In genomic region chr6:14721103-14721758, GRCh38 we compare ENCODE assay signal across 10 cellular contexts.
DNase-seq lines count a peak whose midpoint lies in the region; ATAC-seq, FAIRE-seq and TF ChIP-seq lines count a peak whose summit lies in the region.
"Had no signal": no experiment of that assay in that cellular context is flagged by ENCODE, and none has a peak within 500 bp of the region (broad histone marks: within the 10 kb centered on the region; RNA-seq: fewer than 3 reads in every experiment).

No MANE protein-coding gene starts in this region.

- 87% methylated on average over 9 of the region's 9 CpGs; no CpG with 5 or more reads in 1 of the 2 experiments for WGBS in H1 (ENCODE audit: extremely low coverage in 1 of 2, insufficient coverage in 1 of 2, insufficient read length in 1 of 2, insufficient replicate concordance in 2 of 2, low coverage in 1 of 2, low lambda C conversion rate in 2 of 2, missing lambda C conversion rate in 1 of 2), 2 experiments
- 64% methylated on average over 9 of the region's 9 CpGs for WGBS in mesenchymal stem cell
- WGBS in neuronal stem cell (ENCODE audit: extremely low coverage in 2 of 2, insufficient read length in 2 of 2, insufficient replicate concordance in 1 of 2), 2 donors = no CpG with 5 or more reads among the region's 9 CpGs

- no peak for TF ChIP-seq RAD21 in H1 (IDR thresholded peaks at IDR 0.05 in 1 of 2, conservative IDR thresholded peaks at IDR 0.05 in 1 of 2; ENCODE audit: low read depth in 2 of 2, low read length in 2 of 2)

- H3K23me2 ChIP-seq in H1 (ENCODE audit: low read depth, low read length) = no peaks in the 10 kb centered on the region

- H4K91ac ChIP-seq in H1 (replicated peaks; ENCODE audit: insufficient read length, low read length) = no peak overlapping the region
- H4K91ac ChIP-seq in mesenchymal stem cell (ENCODE audit: low read length) = no peak overlapping the region
- no peak overlapping the region for H4K91ac ChIP-seq in neuronal stem cell (ENCODE audit: low read depth, low read length, poor library complexity)

- H2BK120ac ChIP-seq in H1 (replicated peaks; ENCODE audit: low read depth, low read length) (peak overlapping the region; percentile 31), mesenchymal stem cell (ENCODE audit: low read depth, low read length) (no peak overlapping the region), neuronal stem cell (ENCODE audit: low read depth, low read length) (no peak overlapping the region)

- H2BK12ac ChIP-seq in H1 (ENCODE audit: low read depth, low read length) = no peak overlapping the region
- no peak overlapping the region for H2BK12ac ChIP-seq in mesenchymal stem cell (ENCODE audit: low read length in 2 of 2)
- H2BK12ac ChIP-seq in neuronal stem cell (ENCODE audit: low read length) = no peak overlapping the region

- no peak for ATAC-seq in SK-N-SH treated with all-trans-retinoic acid at 6 μM for 48 hours
- ATAC-seq: activated CD8-positive, alpha-beta T cell treated with anti-CD3 and anti-CD28 coated beads, Interleukin-2, amount 10 ng/mL, durations not matched to agents 7 days and 5 days had no signal

- H3K9ac ChIP-seq in BLaER1 (no peak overlapping the region), H1 (replicated peaks in 1 of 4; ENCODE audit: extremely low read depth in 1 of 4, low read depth in 3 of 4, low read length in 3 of 4) (no peak overlapping the region), mesenchymal stem cell (ENCODE audit: low read length) (no peak overlapping the region), neuronal stem cell (ENCODE audit: low read depth, low read length, poor library complexity) (no peak overlapping the region)

- H3K27me3 ChIP-seq in BLaER1 (no peaks in the 10 kb centered on the region), H1 (replicated peaks in 1 of 4; ENCODE audit: control insufficient read depth in 3 of 4, extremely low read depth in 1 of 4, insufficient read depth in 3 of 4, low read length in 3 of 4) (no peaks in the 10 kb centered on the region; a peak in 1 of 7 replicates), mesenchymal stem cell (ENCODE audit: control insufficient read depth in 1 of 2, insufficient read depth in 1 of 2, low read length in 2 of 2) (no peaks in the 10 kb centered on the region), neuronal stem cell (ENCODE audit: control insufficient read depth in 3 of 3, insufficient read depth in 3 of 3, low read depth in 1 of 3, low read length in 3 of 3) (peaks cover 0 to 57% (median 0%) of the 10 kb centered on the region in 3 experiments)
- H3K27me3 ChIP-seq: stomach had no signal

- no peak overlapping the region for H4K8ac ChIP-seq in H1 (ENCODE audit: extremely low read depth, insufficient read depth, low read length)
- no peak overlapping the region for H4K8ac ChIP-seq in mesenchymal stem cell (ENCODE audit: low read length)
- H4K8ac ChIP-seq in neuronal stem cell (ENCODE audit: low read depth, low read length) = no peak overlapping the region

- H3K4me3 ChIP-seq in BLaER1 = no peak overlapping the region
- no peak overlapping the region for H3K4me3 ChIP-seq in H1 (ENCODE audit: extremely low read depth in 1 of 4, insufficient read depth in 2 of 4, low read depth in 3 of 4, low read length in 4 of 4)
- no peak overlapping the region for H3K4me3 ChIP-seq in mesenchymal stem cell (ENCODE audit: insufficient read depth in 1 of 2, low read depth in 1 of 2, low read length in 2 of 2)
- no peak overlapping the region for H3K4me3 ChIP-seq in neuronal stem cell (ENCODE audit: low read length in 2 of 2)
- H3K4me3 ChIP-seq: stomach had no signal

- H4K20me1 ChIP-seq in BLaER1 = no peaks in the 10 kb centered on the region
- no peaks in the 10 kb centered on the region for H4K20me1 ChIP-seq in H1 (replicated peaks in 1 of 2; ENCODE audit: control insufficient read depth in 1 of 2, insufficient read depth in 2 of 2, low read length in 2 of 2)

- no peak overlapping the region for H3K27ac ChIP-seq in BLaER1
- H3K27ac ChIP-seq in H1 (ENCODE audit: low read depth, low read length) = no peak overlapping the region
- H3K27ac ChIP-seq in mesenchymal stem cell (ENCODE audit: low read length, poor library complexity, severe bottlenecking) = no peak overlapping the region
- no peak overlapping the region for H3K27ac ChIP-seq in neuronal stem cell (replicated peaks; ENCODE audit: low read length)

- H2BK5ac ChIP-seq in H1 (ENCODE audit: low read depth, low read length) (no peak overlapping the region), mesenchymal stem cell (ENCODE audit: low read depth, low read length, poor library complexity, severe bottlenecking) (no peak overlapping the region), neuronal stem cell (ENCODE audit: low read length) (no peak overlapping the region)

- H3K4me2 ChIP-seq in BLaER1 = peak overlapping the region; percentile 78
- H3K4me2 ChIP-seq in H1 (ENCODE audit: insufficient read depth in 1 of 2, low read depth in 2 of 2, low read length in 2 of 2) = no peak overlapping the region
- no peak overlapping the region for H3K4me2 ChIP-seq in mesenchymal stem cell (ENCODE audit: low read length, poor library complexity, severe bottlenecking)
- no peak overlapping the region for H3K4me2 ChIP-seq in neuronal stem cell (ENCODE audit: insufficient read depth, low read length, poor library complexity, severe bottlenecking)

- no peak overlapping the region for H3K56ac ChIP-seq in H1 (replicated peaks; ENCODE audit: insufficient read length, low read depth, low read length)

- H3K36me3 ChIP-seq in BLaER1 (no peaks in the 10 kb centered on the region), H1 (ENCODE audit: control insufficient read depth in 2 of 4, insufficient read depth in 4 of 4, low read length in 3 of 4) (no peaks in the 10 kb centered on the region), mesenchymal stem cell (ENCODE audit: control insufficient read depth in 1 of 2, insufficient read depth in 2 of 2, low read depth in 1 of 2, low read length in 2 of 2) (no peaks in the 10 kb centered on the region), neuronal stem cell (replicated peaks in 1 of 2; ENCODE audit: control insufficient read depth in 2 of 2, insufficient read depth in 2 of 2, low read length in 2 of 2) (no peaks in the 10 kb centered on the region)
- H3K36me3 ChIP-seq: stomach had no signal

- FAIRE-seq in H1 (lab: Jason Lieb, UNC) = no peak

- H4K5ac ChIP-seq in H1 (ENCODE audit: insufficient read length, low read depth, low read length) = no peak overlapping the region

- POLR2A ChIA-PET in H1 (lab: Charles Lee; ENCODE audit: partially characterized antibody) = no interaction called here

- CTCF ChIA-PET in H1 (lab: Charles Lee; ENCODE audit: partially characterized antibody) = no interaction called here

- H3K18ac ChIP-seq in H1 (ENCODE audit: extremely low read depth, low read length) (no peak overlapping the region), mesenchymal stem cell (ENCODE audit: low read depth in 1 of 2, low read length in 2 of 2) (no peak overlapping the region), neuronal stem cell (ENCODE audit: low read length) (no peak overlapping the region)

- no peak overlapping the region for H2AK5ac ChIP-seq in H1 (ENCODE audit: low read depth, low read length)
- H2AK5ac ChIP-seq in mesenchymal stem cell (ENCODE audit: low read length, severe bottlenecking) = no peak overlapping the region
- no peak overlapping the region for H2AK5ac ChIP-seq in neuronal stem cell (ENCODE audit: low read depth, low read length)

- H2AFZ ChIP-seq in H1 (ENCODE audit: low read length) (no peak overlapping the region), mesenchymal stem cell (ENCODE audit: low read depth, low read length) (no peak overlapping the region), neuronal stem cell (ENCODE audit: low read length) (no peak overlapping the region)

- no peak overlapping the region for H3K4ac ChIP-seq in H1 (replicated peaks; ENCODE audit: insufficient read length, low read depth, low read length)
- H3K4ac ChIP-seq in mesenchymal stem cell (ENCODE audit: low read depth in 1 of 2, low read length in 2 of 2) = no peak overlapping the region
- H3K4ac ChIP-seq in neuronal stem cell (ENCODE audit: low read length) = no peak overlapping the region

- H3K23ac ChIP-seq in H1 (ENCODE audit: insufficient read length) (no peak overlapping the region), mesenchymal stem cell (ENCODE audit: low read length in 2 of 2) (no peak overlapping the region), neuronal stem cell (ENCODE audit: low read depth, low read length, poor library complexity) (no peak overlapping the region)

- H3K79me1 ChIP-seq in H1 (ENCODE audit: low read depth, low read length) = no peaks in the 10 kb centered on the region; the same call in 1 of the 2 replicates
- H3K79me1 ChIP-seq in mesenchymal stem cell (replicated peaks; ENCODE audit: low read length, poor library complexity, severe bottlenecking) = no peaks in the 10 kb centered on the region
- H3K79me1 ChIP-seq in neuronal stem cell (ENCODE audit: low read depth, low read length) = no peaks in the 10 kb centered on the region

- peaks cover 7% of the 10 kb centered on the region; the same call in 1 of the 2 replicates for H3K9me3 ChIP-seq in BLaER1
- no peaks in the 10 kb centered on the region for H3K9me3 ChIP-seq in H1 (ENCODE audit: insufficient read depth in 2 of 2, low read depth in 1 of 2, low read length in 1 of 2)
- H3K9me3 ChIP-seq in mesenchymal stem cell (ENCODE audit: control insufficient read depth, low read length) = no peaks in the 10 kb centered on the region
- peaks cover 2 to 4% of the 10 kb centered on the region in 2 donors for H3K9me3 ChIP-seq in neuronal stem cell (replicated peaks in 1 of 2; ENCODE audit: control insufficient read depth in 2 of 2, insufficient read depth in 1 of 2, low read depth in 1 of 2, low read length in 2 of 2)
- H3K9me3 ChIP-seq: stomach had no signal

- H3K14ac ChIP-seq in H1 (ENCODE audit: insufficient read length) (no peak overlapping the region), mesenchymal stem cell (ENCODE audit: low read length in 2 of 2) (no peak overlapping the region), neuronal stem cell (ENCODE audit: low read length) (no peak overlapping the region)

- TF ChIP-seq POLR2A in H1 (IDR thresholded peaks at IDR 0.05; ENCODE audit: control extremely low read depth in 1 of 2, low read depth in 2 of 2, low read length in 2 of 2) = no peak

- no peak for TF ChIP-seq CTCF in H1 (IDR thresholded peaks at IDR 0.05; ENCODE audit: control extremely low read depth in 1 of 3, insufficient read depth in 1 of 3, low read depth in 1 of 3, low read length in 3 of 3)

- H2BK20ac ChIP-seq in H1 (ENCODE audit: low read length) = no peak overlapping the region

- peaks cover 62% of the 10 kb centered on the region for H3K4me1 ChIP-seq in BLaER1
- H3K4me1 ChIP-seq in H1 (replicated peaks in 1 of 4; ENCODE audit: control insufficient read depth in 3 of 4, insufficient read depth in 4 of 4, low read length in 3 of 4) = peaks cover 0 to 4% (median 0%) of the 10 kb centered on the region in 4 experiments; a peak in 1 of 7 replicates
- H3K4me1 ChIP-seq in mesenchymal stem cell (ENCODE audit: control insufficient read depth, insufficient read depth, low read depth, low read length) = no peaks in the 10 kb centered on the region
- H3K4me1 ChIP-seq in neuronal stem cell (ENCODE audit: control insufficient read depth in 2 of 2, insufficient read depth in 1 of 2, low read depth in 1 of 2, low read length in 2 of 2) = peaks cover 6 to 7% of the 10 kb centered on the region in 2 donors

- TF ChIP-seq EP300 in H1 (IDR thresholded peaks at IDR 0.05; ENCODE audit: borderline replicate concordance in 1 of 2, low read depth in 2 of 2, low read length in 2 of 2) = no peak

- DNase-seq in NCI-H2171 treated with DMSO at 0.1 percent for 48 hours (lab: John Stamatoyannopoulos, UW) (peak; percentile 73), H1 (ENCODE audit: low read depth in 1 of 2, low spot score in 2 of 2) (no peak), mesenchymal stem cell (peak; percentile 70), DMS79 (lab: John Stamatoyannopoulos, UW) (no peak), neuronal stem cell (ENCODE audit: low spot score) (no peak)
- DNase-seq in stimulated activated naive CD4-positive, alpha-beta T cell treated with Interleukin-2 at 50 U/mL for 16 hours (lab: John Stamatoyannopoulos, UW) = no peak
- DNase-seq: activated CD8-positive, alpha-beta T cell treated with anti-CD3 and anti-CD28 coated beads, Interleukin-2, amount 10 ng/mL, durations not matched to agents 7 days and 5 days; stomach had no signal

- H3K79me2 ChIP-seq in H1 (ENCODE audit: control insufficient read depth in 1 of 2, insufficient read depth in 2 of 2, low read length in 2 of 2) = no peaks in the 10 kb centered on the region

- H2BK15ac ChIP-seq in H1 (ENCODE audit: low read length) (no peak overlapping the region), mesenchymal stem cell (ENCODE audit: low read depth, poor library complexity, severe bottlenecking) (no peak overlapping the region), neuronal stem cell (ENCODE audit: low read length) (no peak overlapping the region)

Comparison
In these comparisons a context has a peak if more than half of its experiments do, and no peak if none do; other contexts are left out.
1. DNase-seq: peak in NCI-H2171 treated with DMSO at 0.1 percent for 48 hours (single experiment) and mesenchymal stem cell (single experiment); none in H1 (0 of 2), DMS79 (single experiment), stimulated activated naive CD4-positive, alpha-beta T cell treated with Interleukin-2 at 50 U/mL for 16 hours (single experiment) and neuronal stem cell (single experiment).